In genomic region chr20:728022-728944, GRCh38 we compare ENCODE assay signal across 1 cellular context.
TF ChIP-seq lines count a peak whose summit lies in the region.

No MANE protein-coding gene starts in this region.

TF ChIP-seq in HepG2, 621 proteins besides CTCF, POLR2A, EP300 and RAD21 (continued from another document and continues in another):
- TF ChIP-seq, protein P1, sequence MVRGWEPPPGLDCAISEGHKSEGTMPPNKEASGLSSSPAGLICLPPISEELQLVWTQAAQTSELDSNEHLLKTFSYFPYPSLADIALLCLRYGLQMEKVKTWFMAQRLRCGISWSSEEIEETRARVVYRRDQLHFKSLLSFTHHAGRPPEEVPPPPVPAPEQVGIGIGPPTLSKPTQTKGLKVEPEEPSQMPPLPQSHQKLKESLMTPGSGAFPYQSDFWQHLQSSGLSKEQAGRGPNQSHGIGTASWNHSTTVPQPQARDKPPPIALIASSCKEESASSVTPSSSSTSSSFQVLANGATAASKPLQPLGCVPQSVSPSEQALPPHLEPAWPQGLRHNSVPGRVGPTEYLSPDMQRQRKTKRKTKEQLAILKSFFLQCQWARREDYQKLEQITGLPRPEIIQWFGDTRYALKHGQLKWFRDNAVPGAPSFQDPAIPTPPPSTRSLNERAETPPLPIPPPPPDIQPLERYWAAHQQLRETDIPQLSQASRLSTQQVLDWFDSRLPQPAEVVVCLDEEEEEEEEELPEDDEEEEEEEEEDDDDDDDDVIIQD (CRISPR knock-in tag; IDR thresholded peaks at IDR 0.05; ENCODE audit: low read depth), result 0 out of 2 replicates have a peak, but pooled peaks have one; percentile 30
- TF ChIP-seq ZNF382 (CRISPR knock-in tag; IDR thresholded peaks at IDR 0.05; ENCODE audit: borderline replicate concordance) (no peak), SIX1 (CRISPR knock-in tag; IDR thresholded peaks at IDR 0.05; ENCODE audit: borderline replicate concordance) (no peak), ZNF124 (CRISPR knock-in tag; IDR thresholded peaks at IDR 0.05) (0 out of 2 replicates have a peak, but pooled peaks have one; percentile 40), GATAD2A (CRISPR knock-in tag; IDR thresholded peaks at IDR 0.05) (peak; percentile 32; the same call in 1 of the 2 replicates), TGIF2 (CRISPR knock-in tag; IDR thresholded peaks at IDR 0.05) (no peak), ZNF605 (CRISPR knock-in tag; IDR thresholded peaks at IDR 0.05) (peak; percentile 80), FOXK2 (IDR thresholded peaks at IDR 0.05) (no peak), KLF11 (CRISPR knock-in tag; IDR thresholded peaks at IDR 0.05) (no peak), SMAD1 (CRISPR knock-in tag; IDR thresholded peaks at IDR 0.05; ENCODE audit: borderline replicate concordance, low read depth) (no peak), ZNF280B (CRISPR knock-in tag; IDR thresholded peaks at IDR 0.05; ENCODE audit: borderline replicate concordance) (peak; percentile 50), ZNF547 (CRISPR knock-in tag; IDR thresholded peaks at IDR 0.05) (no peak), ARNT (IDR thresholded peaks at IDR 0.05) (no peak), MIER3 (CRISPR knock-in tag; IDR thresholded peaks at IDR 0.05; ENCODE audit: borderline replicate concordance) (no peak), CBX2 (IDR thresholded peaks at IDR 0.05; ENCODE audit: low read depth, low read length) (no peak), CBX2 (CRISPR knock-in tag; IDR thresholded peaks at IDR 0.05; ENCODE audit: low read depth) (peak; percentile 90; the same call in 1 of the 2 replicates), ATF2 (CRISPR knock-in tag; IDR thresholded peaks at IDR 0.05) (0 out of 2 replicates have a peak, but pooled peaks have one; percentile 20), RFXAP (CRISPR knock-in tag; IDR thresholded peaks at IDR 0.05; ENCODE audit: borderline replicate concordance) (no peak; the same call in 1 of the 2 replicates), PCBP2 (optimal IDR thresholded peaks at IDR 0.05; ENCODE audit: low read depth, low read length, poor library complexity, severe bottlenecking) (no peak), YY1 (IDR thresholded peaks at IDR 0.05; ENCODE audit: insufficient read depth, insufficient replicate concordance, low read depth, low read length) (peak; percentile 44), TP53 (CRISPR knock-in tag; conservative IDR thresholded peaks at IDR 0.05) (no peak), U2AF1 (optimal IDR thresholded peaks at IDR 0.05; ENCODE audit: low read depth, low read length) (no peak), KMT2B (CRISPR knock-in tag; IDR thresholded peaks at IDR 0.05) (no peak), SRSF1 (optimal IDR thresholded peaks at IDR 0.05; ENCODE audit: low read depth, low read length) (peak; percentile 33), HNRNPH1 (optimal IDR thresholded peaks at IDR 0.05; ENCODE audit: low read depth, low read length) (no peak), KLF6 (CRISPR knock-in tag; IDR thresholded peaks at IDR 0.05) (0 out of 2 replicates have a peak, but pooled peaks have one; percentile 46), IRF2 (CRISPR knock-in tag; IDR thresholded peaks at IDR 0.05) (peak; percentile 54; the same call in 1 of the 2 replicates), MLX (CRISPR knock-in tag; IDR thresholded peaks at IDR 0.05) (no peak), AGO1 (IDR thresholded peaks at IDR 0.05; ENCODE audit: low read depth, low read length, poor library complexity, severe bottlenecking) (no peak), ZNF343 (CRISPR knock-in tag; IDR thresholded peaks at IDR 0.05) (0 out of 2 replicates have a peak, but pooled peaks have one; percentile 60), GTF3A (CRISPR knock-in tag; conservative IDR thresholded peaks at IDR 0.05) (no peak), ZNF737 (CRISPR knock-in tag; IDR thresholded peaks at IDR 0.05; ENCODE audit: borderline replicate concordance) (0 out of 2 replicates have a peak, but pooled peaks have one; percentile 38), SATB2 (CRISPR knock-in tag; IDR thresholded peaks at IDR 0.05) (no peak), RBM39 (IDR thresholded peaks at IDR 0.05; ENCODE audit: low read depth, low read length, poor library complexity, severe bottlenecking) (peak; percentile 34), ZNF792 (CRISPR knock-in tag; IDR thresholded peaks at IDR 0.05) (no peak), PPARG (CRISPR knock-in tag; conservative IDR thresholded peaks at IDR 0.05) (peak; percentile 49; the same call in 1 of the 2 replicates)
- TF ChIP-seq, protein P2, sequence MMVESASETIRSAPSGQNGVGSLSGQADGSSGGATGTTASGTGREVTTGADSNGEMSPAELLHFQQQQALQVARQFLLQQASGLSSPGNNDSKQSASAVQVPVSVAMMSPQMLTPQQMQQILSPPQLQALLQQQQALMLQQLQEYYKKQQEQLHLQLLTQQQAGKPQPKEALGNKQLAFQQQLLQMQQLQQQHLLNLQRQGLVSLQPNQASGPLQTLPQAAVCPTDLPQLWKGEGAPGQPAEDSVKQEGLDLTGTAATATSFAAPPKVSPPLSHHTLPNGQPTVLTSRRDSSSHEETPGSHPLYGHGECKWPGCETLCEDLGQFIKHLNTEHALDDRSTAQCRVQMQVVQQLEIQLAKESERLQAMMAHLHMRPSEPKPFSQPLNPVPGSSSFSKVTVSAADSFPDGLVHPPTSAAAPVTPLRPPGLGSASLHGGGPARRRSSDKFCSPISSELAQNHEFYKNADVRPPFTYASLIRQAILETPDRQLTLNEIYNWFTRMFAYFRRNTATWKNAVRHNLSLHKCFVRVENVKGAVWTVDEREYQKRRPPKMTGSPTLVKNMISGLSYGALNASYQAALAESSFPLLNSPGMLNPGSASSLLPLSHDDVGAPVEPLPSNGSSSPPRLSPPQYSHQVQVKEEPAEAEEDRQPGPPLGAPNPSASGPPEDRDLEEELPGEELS (CRISPR knock-in tag; IDR thresholded peaks at IDR 0.05), result 0 out of 2 replicates have a peak, but pooled peaks have one; percentile 14
- TF ChIP-seq, protein P3, sequence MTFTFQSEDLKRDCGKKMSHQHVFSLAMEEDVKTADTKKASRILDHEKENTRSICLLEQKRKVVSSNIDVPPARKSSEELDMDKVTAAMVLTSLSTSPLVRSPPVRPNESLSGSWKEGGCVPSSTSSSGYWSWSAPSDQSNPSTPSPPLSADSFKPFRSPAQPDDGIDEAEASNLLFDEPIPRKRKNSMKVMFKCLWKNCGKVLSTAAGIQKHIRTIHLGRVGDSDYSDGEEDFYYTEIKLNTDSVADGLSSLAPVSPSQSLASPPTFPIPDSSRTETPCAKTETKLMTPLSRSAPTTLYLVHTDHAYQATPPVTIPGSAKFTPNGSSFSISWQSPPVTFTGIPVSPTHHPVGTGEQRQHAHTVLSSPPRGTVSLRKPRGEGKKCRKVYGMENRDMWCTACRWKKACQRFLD (CRISPR knock-in tag; IDR thresholded peaks at IDR 0.05; ENCODE audit: borderline replicate concordance), result no peak
- TF ChIP-seq, protein P4, sequence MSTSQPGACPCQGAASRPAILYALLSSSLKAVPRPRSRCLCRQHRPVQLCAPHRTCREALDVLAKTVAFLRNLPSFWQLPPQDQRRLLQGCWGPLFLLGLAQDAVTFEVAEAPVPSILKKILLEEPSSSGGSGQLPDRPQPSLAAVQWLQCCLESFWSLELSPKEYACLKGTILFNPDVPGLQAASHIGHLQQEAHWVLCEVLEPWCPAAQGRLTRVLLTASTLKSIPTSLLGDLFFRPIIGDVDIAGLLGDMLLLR (CRISPR knock-in tag; IDR thresholded peaks at IDR 0.05), result no peak
- TF ChIP-seq, protein P5, sequence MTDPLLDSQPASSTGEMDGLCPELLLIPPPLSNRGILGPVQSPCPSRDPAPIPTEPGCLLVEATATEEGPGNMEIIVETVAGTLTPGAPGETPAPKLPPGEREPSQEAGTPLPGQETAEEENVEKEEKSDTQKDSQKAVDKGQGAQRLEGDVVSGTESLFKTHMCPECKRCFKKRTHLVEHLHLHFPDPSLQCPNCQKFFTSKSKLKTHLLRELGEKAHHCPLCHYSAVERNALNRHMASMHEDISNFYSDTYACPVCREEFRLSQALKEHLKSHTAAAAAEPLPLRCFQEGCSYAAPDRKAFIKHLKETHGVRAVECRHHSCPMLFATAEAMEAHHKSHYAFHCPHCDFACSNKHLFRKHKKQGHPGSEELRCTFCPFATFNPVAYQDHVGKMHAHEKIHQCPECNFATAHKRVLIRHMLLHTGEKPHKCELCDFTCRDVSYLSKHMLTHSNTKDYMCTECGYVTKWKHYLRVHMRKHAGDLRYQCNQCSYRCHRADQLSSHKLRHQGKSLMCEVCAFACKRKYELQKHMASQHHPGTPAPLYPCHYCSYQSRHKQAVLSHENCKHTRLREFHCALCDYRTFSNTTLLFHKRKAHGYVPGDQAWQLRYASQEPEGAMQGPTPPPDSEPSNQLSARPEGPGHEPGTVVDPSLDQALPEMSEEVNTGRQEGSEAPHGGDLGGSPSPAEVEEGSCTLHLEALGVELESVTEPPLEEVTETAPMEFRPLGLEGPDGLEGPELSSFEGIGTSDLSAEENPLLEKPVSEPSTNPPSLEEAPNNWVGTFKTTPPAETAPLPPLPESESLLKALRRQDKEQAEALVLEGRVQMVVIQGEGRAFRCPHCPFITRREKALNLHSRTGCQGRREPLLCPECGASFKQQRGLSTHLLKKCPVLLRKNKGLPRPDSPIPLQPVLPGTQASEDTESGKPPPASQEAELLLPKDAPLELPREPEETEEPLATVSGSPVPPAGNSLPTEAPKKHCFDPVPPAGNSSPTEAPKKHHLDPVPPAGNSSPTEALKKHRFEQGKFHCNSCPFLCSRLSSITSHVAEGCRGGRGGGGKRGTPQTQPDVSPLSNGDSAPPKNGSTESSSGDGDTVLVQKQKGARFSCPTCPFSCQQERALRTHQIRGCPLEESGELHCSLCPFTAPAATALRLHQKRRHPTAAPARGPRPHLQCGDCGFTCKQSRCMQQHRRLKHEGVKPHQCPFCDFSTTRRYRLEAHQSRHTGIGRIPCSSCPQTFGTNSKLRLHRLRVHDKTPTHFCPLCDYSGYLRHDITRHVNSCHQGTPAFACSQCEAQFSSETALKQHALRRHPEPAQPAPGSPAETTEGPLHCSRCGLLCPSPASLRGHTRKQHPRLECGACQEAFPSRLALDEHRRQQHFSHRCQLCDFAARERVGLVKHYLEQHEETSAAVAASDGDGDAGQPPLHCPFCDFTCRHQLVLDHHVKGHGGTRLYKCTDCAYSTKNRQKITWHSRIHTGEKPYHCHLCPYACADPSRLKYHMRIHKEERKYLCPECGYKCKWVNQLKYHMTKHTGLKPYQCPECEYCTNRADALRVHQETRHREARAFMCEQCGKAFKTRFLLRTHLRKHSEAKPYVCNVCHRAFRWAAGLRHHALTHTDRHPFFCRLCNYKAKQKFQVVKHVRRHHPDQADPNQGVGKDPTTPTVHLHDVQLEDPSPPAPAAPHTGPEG (CRISPR knock-in tag; IDR thresholded peaks at IDR 0.05), result no peak
- TF ChIP-seq, protein P6, sequence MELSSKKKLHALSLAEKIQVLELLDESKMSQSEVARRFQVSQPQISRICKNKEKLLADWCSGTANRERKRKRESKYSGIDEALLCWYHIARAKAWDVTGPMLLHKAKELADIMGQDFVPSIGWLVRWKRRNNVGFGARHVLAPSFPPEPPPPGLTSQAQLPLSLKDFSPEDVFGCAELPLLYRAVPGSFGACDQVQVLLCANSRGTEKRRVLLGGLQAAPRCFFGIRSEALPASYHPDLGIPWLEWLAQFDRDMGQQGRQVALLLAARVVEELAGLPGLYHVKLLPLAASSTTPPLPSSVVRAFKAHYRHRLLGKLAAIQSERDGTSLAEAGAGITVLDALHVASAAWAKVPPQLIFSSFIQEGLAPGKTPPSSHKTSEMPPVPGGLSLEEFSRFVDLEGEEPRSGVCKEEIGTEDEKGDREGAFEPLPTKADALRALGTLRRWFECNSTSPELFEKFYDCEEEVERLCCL (CRISPR knock-in tag; IDR thresholded peaks at IDR 0.05; ENCODE audit: borderline replicate concordance), result no peak; the same call in 1 of the 2 replicates
- TF ChIP-seq, protein P7, sequence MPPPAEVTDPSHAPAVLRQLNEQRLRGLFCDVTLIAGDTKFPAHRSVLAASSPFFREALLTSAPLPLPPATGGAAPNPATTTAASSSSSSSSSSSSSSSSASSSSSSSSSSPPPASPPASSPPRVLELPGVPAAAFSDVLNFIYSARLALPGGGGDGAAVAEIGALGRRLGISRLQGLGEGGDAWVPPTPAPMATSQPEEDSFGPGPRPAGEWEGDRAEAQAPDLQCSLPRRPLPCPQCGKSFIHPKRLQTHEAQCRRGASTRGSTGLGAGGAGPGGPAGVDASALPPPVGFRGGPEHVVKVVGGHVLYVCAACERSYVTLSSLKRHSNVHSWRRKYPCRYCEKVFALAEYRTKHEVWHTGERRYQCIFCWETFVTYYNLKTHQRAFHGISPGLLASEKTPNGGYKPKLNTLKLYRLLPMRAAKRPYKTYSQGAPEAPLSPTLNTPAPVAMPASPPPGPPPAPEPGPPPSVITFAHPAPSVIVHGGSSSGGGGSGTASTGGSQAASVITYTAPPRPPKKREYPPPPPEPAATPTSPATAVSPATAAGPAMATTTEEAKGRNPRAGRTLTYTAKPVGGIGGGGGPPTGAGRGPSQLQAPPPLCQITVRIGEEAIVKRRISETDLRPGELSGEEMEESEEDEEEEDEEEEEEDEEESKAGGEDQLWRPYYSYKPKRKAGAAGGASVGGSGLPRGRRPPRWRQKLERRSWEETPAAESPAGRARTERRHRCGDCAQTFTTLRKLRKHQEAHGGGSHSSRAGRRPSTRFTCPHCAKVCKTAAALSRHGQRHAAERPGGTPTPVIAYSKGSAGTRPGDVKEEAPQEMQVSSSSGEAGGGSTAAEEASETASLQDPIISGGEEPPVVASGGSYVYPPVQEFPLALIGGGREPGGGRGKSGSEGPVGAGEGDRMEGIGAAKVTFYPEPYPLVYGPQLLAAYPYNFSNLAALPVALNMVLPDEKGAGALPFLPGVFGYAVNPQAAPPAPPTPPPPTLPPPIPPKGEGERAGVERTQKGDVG (CRISPR knock-in tag; IDR thresholded peaks at IDR 0.05; ENCODE audit: borderline replicate concordance), result 0 out of 2 replicates have a peak, but pooled peaks have one; percentile 25
